In the genomic region with DNA sequence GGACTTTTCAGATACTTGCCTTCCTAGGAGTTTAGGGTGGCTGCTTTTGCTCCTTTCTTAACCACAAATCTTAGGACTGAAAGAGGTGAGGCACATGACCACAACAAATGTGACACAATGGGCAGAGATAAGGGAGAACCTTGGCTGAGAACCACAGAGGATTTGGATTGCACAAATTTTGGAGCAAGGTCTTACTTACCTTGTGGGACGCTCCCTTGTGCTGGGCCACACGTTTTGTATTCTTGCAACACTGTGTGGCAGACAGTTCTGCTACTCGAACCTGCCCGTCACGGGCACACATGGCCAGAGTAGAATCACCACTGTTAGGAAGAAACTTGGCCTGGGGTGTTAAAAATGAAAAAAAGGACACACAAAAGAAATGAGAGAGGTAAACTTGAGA, we compare ENCODE assay signal across 19 cellular contexts. TPM values are rescaled to one million over a fixed set of nuclear protein-coding genes. Genes with fewer than 3 reads are reported as not detected.
A peak's percentile ranks its signal among the peaks of the same experiment; 100 is the strongest.
DNase-seq lines count a peak whose midpoint lies in the region; ATAC-seq and TF ChIP-seq lines count a peak whose summit lies in the region.
"Had no signal": no experiment of that assay in that cellular context is flagged by ENCODE, and none has a peak within 500 bp of the region (broad histone marks: within the 10 kb centered on the region; RNA-seq: fewer than 3 reads in every experiment).

No MANE protein-coding gene starts in this region.

- TF ChIP-seq CTCF in left ventricle myocardium inferior (IDR thresholded peaks at IDR 0.05; ENCODE audit: borderline replicate concordance) (no peak), fibroblast of the aortic adventitia (IDR thresholded peaks at IDR 0.05; ENCODE audit: insufficient read depth, low read length) (no peak), osteoblast (IDR thresholded peaks at IDR 0.05; ENCODE audit: extremely low read depth, low read depth, low read length) (no peak)

- H3K36me3 Mint-ChIP-seq in T-helper 17 cell (ENCODE audit: low read depth) = peaks cover 11% of the 10 kb centered on the region

- peaks cover 77% of the 10 kb centered on the region for H3K36me3 ChIP-seq in left ventricle myocardium inferior
- peaks cover 69% of the 10 kb centered on the region for H3K36me3 ChIP-seq in osteoblast (ENCODE audit: insufficient read depth, low read length)

- peaks cover 14% of the 10 kb centered on the region for H3K4me1 Mint-ChIP-seq in T-helper 17 cell

- no peak overlapping the region for H3K4me2 ChIP-seq in osteoblast (ENCODE audit: insufficient read depth, low read length)

- no peak overlapping the region for H3K4me3 Mint-ChIP-seq in T-helper 17 cell
- H3K4me3 Mint-ChIP-seq: CD8-positive, alpha-beta memory T cell had no signal

- intact Hi-C loops in left ventricle myocardium inferior (cut with micrococcal nuclease) (no loop called here), Right ventricle myocardium inferior (cut with DNase I) (no loop called here)

- peaks cover 7% of the 10 kb centered on the region for H4K20me1 ChIP-seq in osteoblast (ENCODE audit: insufficient read depth, low read length)

- no peaks in the 10 kb centered on the region for H3K27me3 ChIP-seq in left ventricle myocardium inferior (ENCODE audit: low read depth)
- H3K27me3 ChIP-seq in osteoblast (ENCODE audit: insufficient read depth, low read length) = no peaks in the 10 kb centered on the region

- H3K4me3 ChIP-seq in left ventricle myocardium inferior = no peak overlapping the region
- H3K4me3 ChIP-seq in fibroblast of the aortic adventitia (ENCODE audit: low read depth, low read length) = no peak overlapping the region
- H3K4me3 ChIP-seq in osteoblast (ENCODE audit: insufficient read depth, low read length) = no peak overlapping the region
- H3K4me3 ChIP-seq: GM23248 had no signal

- H3K27ac ChIP-seq in left ventricle myocardium inferior (replicated peaks) (peak overlapping the region; percentile 21), osteoblast (ENCODE audit: low read depth, low read length) (no peak overlapping the region)
- H3K27ac ChIP-seq: GM23248 had no signal

- DNase-seq in left ventricle myocardium inferior (no peak), Right ventricle myocardium inferior (ENCODE audit: missing footprints) (no peak), T-helper 17 cell (no peak), fibroblast of the aortic adventitia (ENCODE audit: low read depth) (peak; percentile 29), osteoblast (ENCODE audit: insufficient read length, low spot score, missing footprints) (no peak)
- DNase-seq in stimulated activated CD4-positive, alpha-beta T cell treated with anti-CD3 and anti-CD28 coated beads, Interleukin-2, amount 100 ng/mL, for 24 hours = no peak
- DNase-seq: C1 segment of cervical spinal cord; CD8-positive, alpha-beta memory T cell; DMS53; EL; GM23248; NCI-H1105 treated with DMSO at 0.1 percent for 48 hours; NCI-H1694 treated with DMSO at 0.1 percent for 48 hours; NCI-H748 treated with DMSO at 0.1 percent for 48 hours; NK-92 treated with Interleukin-12 subunit alpha and Interleukin-12 subunit beta, amount 100 ng/mL, for 24 hours; SHP77 had no signal

- ATAC-seq in Right ventricle myocardium inferior (no peak), T-helper 17 cell (no peak), HG03520 (IDR thresholded peaks at IDR 0.05; ENCODE audit: unreplicated experiment) (no peak)
- ATAC-seq: HCT116 had no signal

- H3K27me3 Mint-ChIP-seq in T-helper 17 cell = no peaks in the 10 kb centered on the region
- H3K27me3 Mint-ChIP-seq: CD8-positive, alpha-beta memory T cell had no signal

- H3K79me2 ChIP-seq in osteoblast (ENCODE audit: insufficient read depth, low read length) = peaks cover 15% of the 10 kb centered on the region

- no peak overlapping the region for H2AFZ ChIP-seq in osteoblast (ENCODE audit: low read length)
- H2AFZ ChIP-seq: GM23248 had no signal

- peak overlapping the region; percentile 67 for H3K27ac Mint-ChIP-seq in T-helper 17 cell

- H3K9me3 ChIP-seq in left ventricle myocardium inferior (replicated peaks) (no peaks in the 10 kb centered on the region), T-helper 17 cell (ENCODE audit: control insufficient read depth, low read length, poor library complexity, severe bottlenecking) (no peaks in the 10 kb centered on the region), osteoblast (ENCODE audit: low read depth, low read length) (no peaks in the 10 kb centered on the region)

- H3K4me1 ChIP-seq in left ventricle myocardium inferior (peaks cover 27% of the 10 kb centered on the region), osteoblast (ENCODE audit: insufficient read depth, low read length) (no peaks in the 10 kb centered on the region)

RNA-seq across cellular contexts. Expression of a gene that starts 23.9 kb away (rescaled TPM):
- total RNA-seq in left ventricle myocardium inferior = 162 TPM
- 142 TPM for total RNA-seq in Right ventricle myocardium inferior
- 100 to 1,000 TPM; 167 to 178 TPM for total RNA-seq in T-helper 17 cell
- total RNA-seq in fibroblast of the aortic adventitia (ENCODE audit: low replicate concordance) = 63.0 and 76.6 TPM in 2 replicates
- 107 and 112 TPM in 2 replicates for total RNA-seq in osteoblast

RNA-seq across cellular contexts. Expression of a gene that starts 33.2 kb away (rescaled TPM):
- total RNA-seq in left ventricle myocardium inferior (280 TPM), Right ventricle myocardium inferior (283 TPM), T-helper 17 cell (10 to 100 TPM; 19.6 to 21.6 TPM), fibroblast of the aortic adventitia (ENCODE audit: low replicate concordance) (72.1 and 224 TPM in 2 replicates), osteoblast (200 and 217 TPM in 2 replicates)

RNA-seq across cellular contexts. Expression of a gene that starts 46.5 kb away (rescaled TPM):
- total RNA-seq in left ventricle myocardium inferior = 97.6 TPM
- total RNA-seq in Right ventricle myocardium inferior = 102 TPM
- total RNA-seq in T-helper 17 cell = 10 to 100 TPM; 28.9 to 34.7 TPM
- total RNA-seq in fibroblast of the aortic adventitia (ENCODE audit: low replicate concordance) = 39.1 and 55.1 TPM in 2 replicates
- 38.0 and 43.3 TPM in 2 replicates for total RNA-seq in osteoblast

RNA-seq across cellular contexts. Expression of a gene that starts 48.0 kb away (rescaled TPM):
- total RNA-seq in left ventricle myocardium inferior = 39.2 TPM
- 27.0 TPM for total RNA-seq in Right ventricle myocardium inferior
- not detected for total RNA-seq in T-helper 17 cell
- 0.18 TPM in 1 of 2 replicates, not detected in the other for total RNA-seq in fibroblast of the aortic adventitia (ENCODE audit: low replicate concordance)
- total RNA-seq in osteoblast = 0.29 and 0.36 TPM in 2 replicates
- total RNA-seq: CD8-positive, alpha-beta memory T cell; NCI-H460 had no signal
